15 cellular contexts compared by ENCODE assay signal in genomic region chr7:150715293-150715692, GRCh38. TPM values are rescaled to one million over a fixed set of nuclear protein-coding genes. Genes with fewer than 3 reads are reported as not detected.
DNase-seq lines count a peak whose midpoint lies in the region; ATAC-seq and TF ChIP-seq lines count a peak whose summit lies in the region.
"Had no signal": no experiment of that assay in that cellular context is flagged by ENCODE, and none has a peak within 500 bp of the region (broad histone marks: within the 10 kb centered on the region; RNA-seq: fewer than 3 reads in every experiment).

No MANE protein-coding gene starts in this region.

- TF ChIP-seq CTCF in GM12872 (IDR thresholded peaks at IDR 0.05; ENCODE audit: insufficient read depth, low read depth, low read length) (peak; percentile 18; the same call in 1 of the 3 replicates), natural killer cell (IDR thresholded peaks at IDR 0.05) (no peak), SK-N-SH (IDR thresholded peaks at IDR 0.05) (no peak)

- H3K36me3 ChIP-seq in CD4-positive, alpha-beta memory T cell (ENCODE audit: insufficient read depth, low read length): peaks cover 20% of the 10 kb centered on the region
- no peaks in the 10 kb centered on the region for H3K36me3 ChIP-seq in SK-N-SH (replicated peaks in 1 of 2; ENCODE audit: control insufficient read depth in 1 of 2, insufficient read depth in 2 of 2, low read length in 1 of 2)
- H3K36me3 ChIP-seq: right lobe of liver, thyroid gland had no signal

- H3K9me2 ChIP-seq in SK-N-SH: no peaks in the 10 kb centered on the region

- POLR2A ChIA-PET in CD4-positive, alpha-beta memory T cell (lab: Charles Lee; ENCODE audit: partially characterized antibody): interaction anchor here (0.8 to 26.3 kb wide), 35 partner anchors 9 to 338 kb away, joined by 3 to 593 read pairs (median 12); partner anchors contain the start of genes GIMAP2, GIMAP4, GIMAP5 and GIMAP6
- POLR2A ChIA-PET in SK-N-SH (lab: Yijun Ruan, JAX): no interaction called here

- no peaks in the 10 kb centered on the region for H3F3A ChIP-seq in SK-N-SH (replicated peaks; ENCODE audit: insufficient read depth)

- peaks cover 0 to 32% (median 22%) of the 10 kb centered on the region in 8 donors for H3K9me3 Mint-ChIP-seq in CD4-positive, alpha-beta memory T cell
- peaks cover 11% of the 10 kb centered on the region for H3K9me3 Mint-ChIP-seq in activated naive CD4-positive, alpha-beta T cell treated with anti-CD3 and anti-CD28 coated beads, Interleukin-2, amount 50 U/mL, for 24 hours
- peaks cover 0 to 2% of the 10 kb centered on the region in 2 donors for H3K9me3 Mint-ChIP-seq in natural killer cell

- ATAC-seq in natural killer cell: peak in 2 of 3 donors; percentile 23 to 33
- no peak for ATAC-seq in GM21381 (IDR thresholded peaks at IDR 0.05; ENCODE audit: unreplicated experiment)
- ATAC-seq in GM21515 (IDR thresholded peaks at IDR 0.05; ENCODE audit: unreplicated experiment): no peak

- H3K27me3 ChIP-seq in CD4-positive, alpha-beta memory T cell (ENCODE audit: insufficient read depth, low read length): no peaks in the 10 kb centered on the region
- H3K27me3 ChIP-seq in SK-N-SH (ENCODE audit: insufficient read depth): peaks cover 33% of the 10 kb centered on the region
- H3K27me3 ChIP-seq: gastroesophageal sphincter, right lobe of liver, thyroid gland had no signal

- H3K4me1 ChIP-seq in CD4-positive, alpha-beta memory T cell (ENCODE audit: insufficient read depth, low read length): peaks cover 45% of the 10 kb centered on the region
- no peaks in the 10 kb centered on the region for H3K4me1 ChIP-seq in SK-N-SH (ENCODE audit: control insufficient read depth in 1 of 2, insufficient read depth in 2 of 2, low read depth in 1 of 2, low read length in 1 of 2)
- H3K4me1 ChIP-seq: right lobe of liver had no signal

- H3K9ac ChIP-seq in SK-N-SH: no peak overlapping the region

- TF ChIP-seq EP300 in SK-N-SH (IDR thresholded peaks at IDR 0.05; ENCODE audit: borderline replicate concordance in 1 of 2, low read depth in 1 of 2, low read length in 1 of 2): no peak

- no peaks in the 10 kb centered on the region for H3K79me2 ChIP-seq in SK-N-SH (ENCODE audit: insufficient read depth)

- H3K27me3 Mint-ChIP-seq in CD4-positive, alpha-beta memory T cell: no peaks in the 10 kb centered on the region
- H3K27me3 Mint-ChIP-seq in activated naive CD4-positive, alpha-beta T cell treated with anti-CD3 and anti-CD28 coated beads, Interleukin-2, amount 50 U/mL, for 24 hours: no peaks in the 10 kb centered on the region
- H3K27me3 Mint-ChIP-seq in natural killer cell (ENCODE audit: low read depth in 2 of 2): no peaks in the 10 kb centered on the region

- no peaks in the 10 kb centered on the region for H4K20me1 ChIP-seq in SK-N-SH (ENCODE audit: insufficient read depth)

- peak in 1 of 5 donors; percentile 36 for DNase-seq in CD4-positive, alpha-beta memory T cell
- DNase-seq in natural killer cell (no peak), SK-N-SH (no peak), NCI-H1105 (lab: John Stamatoyannopoulos, UW) (no peak)
- DNase-seq: COR-L47, NCI-H226, right lobe of liver, thyroid gland had no signal

- TF ChIP-seq RAD21 in SK-N-SH (IDR thresholded peaks at IDR 0.05; ENCODE audit: low read length): no peak

- H3K27ac Mint-ChIP-seq in CD4-positive, alpha-beta memory T cell: peak overlapping the region; percentile 88 to 98 (median 97)
- H3K27ac Mint-ChIP-seq in activated naive CD4-positive, alpha-beta T cell treated with anti-CD3 and anti-CD28 coated beads, Interleukin-2, amount 50 U/mL, for 24 hours: peak overlapping the region; percentile 99
- peak overlapping the region; percentile 92 to 93 for H3K27ac Mint-ChIP-seq in natural killer cell
- H3K27ac Mint-ChIP-seq: nephron had no signal

- no peak overlapping the region for H3K4me2 ChIP-seq in SK-N-SH

- peak overlapping the region; percentile 74 for H3K27ac ChIP-seq in CD4-positive, alpha-beta memory T cell (ENCODE audit: low read depth, low read length)
- H3K27ac ChIP-seq in SK-N-SH (ENCODE audit: low read depth in 2 of 2, low read length in 1 of 2): no peak overlapping the region

- CTCF ChIA-PET in CD4-positive, alpha-beta memory T cell (lab: Charles Lee; ENCODE audit: partially characterized antibody): interaction anchor here (1.0 to 5.0 kb wide), 19 partner anchors 13 to 277 kb away, joined by 3 to 31 read pairs (median 7); partner anchors contain the start of genes GIMAP2, GIMAP4, GIMAP5 and GIMAP6
- CTCF ChIA-PET in SK-N-SH (lab: Yijun Ruan, JAX): interaction anchor here (0.8 to 1.7 kb wide), 2 partner anchors 13 to 29 kb away, joined by 3 to 5 read pairs; no protein-coding TSS in a partner anchor

- H3K4me3 Mint-ChIP-seq in CD4-positive, alpha-beta memory T cell: peak overlapping the region; percentile 94 to 100 (median 98)
- H3K4me3 Mint-ChIP-seq in activated naive CD4-positive, alpha-beta T cell treated with anti-CD3 and anti-CD28 coated beads, Interleukin-2, amount 50 U/mL, for 24 hours: peak overlapping the region; percentile 87
- peak overlapping the region; percentile 87 for H3K4me3 Mint-ChIP-seq in natural killer cell
- H3K4me3 Mint-ChIP-seq: nephron had no signal

- peak overlapping the region; percentile 53 to 74 for H3K4me3 ChIP-seq in CD4-positive, alpha-beta memory T cell (ENCODE audit: low read length in 2 of 2)
- H3K4me3 ChIP-seq in SK-N-SH (ENCODE audit: low read depth in 2 of 2, low read length in 1 of 2): no peak overlapping the region
- H3K4me3 ChIP-seq: right lobe of liver, thyroid gland had no signal

- no peak overlapping the region for H2AFZ ChIP-seq in SK-N-SH (ENCODE audit: low read depth)

- H3K9me3 ChIP-seq in CD4-positive, alpha-beta memory T cell (ENCODE audit: control insufficient read depth in 1 of 2, low read length in 2 of 2): no peaks in the 10 kb centered on the region
- H3K9me3 ChIP-seq in SK-N-SH: no peaks in the 10 kb centered on the region
- H3K9me3 ChIP-seq: thyroid gland had no signal

- H3K36me3 Mint-ChIP-seq in CD4-positive, alpha-beta memory T cell: peaks cover 44 to 54% of the 10 kb centered on the region in 2 donors
- peaks cover 22% of the 10 kb centered on the region for H3K36me3 Mint-ChIP-seq in activated naive CD4-positive, alpha-beta T cell treated with anti-CD3 and anti-CD28 coated beads, Interleukin-2, amount 50 U/mL, for 24 hours
- H3K36me3 Mint-ChIP-seq in natural killer cell: peaks cover 29% of the 10 kb centered on the region

- intact Hi-C loops in CD4-positive, alpha-beta memory T cell (cut with micrococcal nuclease): loop anchor here (5.0 kb wide), 1 partner anchor 48 kb away; no protein-coding TSS in a partner anchor
- intact Hi-C loops in natural killer cell (cut with micrococcal nuclease): loop anchor here (5.0 kb wide), 1 partner anchor 37 kb away; no protein-coding TSS in a partner anchor

- WGBS in SK-N-SH (ENCODE audit: low lambda C conversion rate): 8% methylated on average over 4 of the region's 4 CpGs

- H3K4me1 Mint-ChIP-seq in CD4-positive, alpha-beta memory T cell: peaks cover 41 to 73% (median 58%) of the 10 kb centered on the region in 4 donors
- H3K4me1 Mint-ChIP-seq in activated naive CD4-positive, alpha-beta T cell treated with anti-CD3 and anti-CD28 coated beads, Interleukin-2, amount 50 U/mL, for 24 hours: peaks cover 69% of the 10 kb centered on the region
- peaks cover 60 to 67% of the 10 kb centered on the region in 2 donors for H3K4me1 Mint-ChIP-seq in natural killer cell

TF ChIP-seq in SK-N-SH, 30 proteins besides CTCF, POLR2A, EP300 and RAD21 (continues in another document):
- no peak for TF ChIP-seq NFIC (IDR thresholded peaks at IDR 0.05; ENCODE audit: borderline replicate concordance)
- no peak for TF ChIP-seq RCOR1 (IDR thresholded peaks at IDR 0.05; ENCODE audit: low read length)
- TF ChIP-seq FOSL2 (IDR thresholded peaks at IDR 0.05; ENCODE audit: borderline replicate concordance, low read depth): no peak
- TF ChIP-seq SIN3A (IDR thresholded peaks at IDR 0.05; ENCODE audit: borderline replicate concordance, low read depth, low read length): no peak
- TF ChIP-seq JUND (IDR thresholded peaks at IDR 0.05): no peak
- no peak for TF ChIP-seq MAX (IDR thresholded peaks at IDR 0.05; ENCODE audit: low read depth)
- TF ChIP-seq USF1 (IDR thresholded peaks at IDR 0.05; ENCODE audit: borderline replicate concordance, low read depth): no peak
- TF ChIP-seq NRF1 (IDR thresholded peaks at IDR 0.05; ENCODE audit: low read depth, low read length): no peak
- TF ChIP-seq EZH2phosphoT487 (IDR thresholded peaks at IDR 0.05; ENCODE audit: borderline replicate concordance, low read depth): no peak
- TF ChIP-seq RXRA (IDR thresholded peaks at IDR 0.05; ENCODE audit: borderline replicate concordance, low read depth): no peak
- no peak for TF ChIP-seq GATA2 (CRISPR knock-in tag; IDR thresholded peaks at IDR 0.05)

RNA-seq across cellular contexts. Expression of gene GIMAP1, which starts 1.1 kb away (rescaled TPM):
- 10 to 100 TPM; 93.7 to 97.6 TPM for total RNA-seq in CD4-positive, alpha-beta memory T cell
- 10 to 100 TPM; 36.6 to 69.2 TPM for polyA plus RNA-seq in CD4-positive, alpha-beta memory T cell
- total RNA-seq in natural killer cell: 10 to 100 TPM; 11.1 to 23.9 (median 13.3) TPM
- polyA plus RNA-seq in SK-N-SH (2012; rRNA removed): not detected in 2 replicates
- polyA plus RNA-seq in SK-N-SH (2012; cell fraction: cytosol; rRNA removed): under 0.01 TPM in 1 of 2 replicates, not detected in the other
- polyA plus RNA-seq in SK-N-SH (2012; cell fraction: nucleus; rRNA removed): not detected in 2 replicates
- total RNA-seq: kidney epithelial cell had no signal

RNA-seq across cellular contexts. Expression of gene GIMAP5, which starts 21.9 kb away (rescaled TPM):
- 100 to 1,000 TPM; 296 to 297 TPM for total RNA-seq in CD4-positive, alpha-beta memory T cell
- polyA plus RNA-seq in CD4-positive, alpha-beta memory T cell: 100 to 1,000 TPM; 415 to 679 TPM
- total RNA-seq in natural killer cell: 10 to 100 TPM; 29.2 to 64.1 (median 35.3) TPM
- polyA plus RNA-seq in SK-N-SH (2012; rRNA removed): not detected in 2 replicates
- polyA plus RNA-seq in SK-N-SH (2012; cell fraction: cytosol; rRNA removed): not detected in 2 replicates
- not detected in 2 replicates for polyA plus RNA-seq in SK-N-SH (2012; cell fraction: nucleus; rRNA removed)

RNA-seq across cellular contexts. Expression of gene GIMAP2, which starts 29.8 kb away (rescaled TPM):
- total RNA-seq in CD4-positive, alpha-beta memory T cell: 100 to 1,000 TPM; 238 to 244 TPM
- 100 to 1,000 TPM in 1 of 2 donors, 10 to 100 TPM in 1; 90.0 to 110 TPM for polyA plus RNA-seq in CD4-positive, alpha-beta memory T cell
- 10 to 100 TPM; 47.5 to 77.5 (median 61.0) TPM for total RNA-seq in natural killer cell
- 4.1 and 5.7 TPM in 2 replicates for polyA plus RNA-seq in SK-N-SH (2012; rRNA removed)
- 4.4 and 4.5 TPM in 2 replicates for polyA plus RNA-seq in SK-N-SH (2012; cell fraction: cytosol; rRNA removed)
- polyA plus RNA-seq in SK-N-SH (2012; cell fraction: nucleus; rRNA removed): 2.2 and 4.0 TPM in 2 replicates

Comparison
In these comparisons a context has a peak if more than half of its experiments do, and no peak if none do; other contexts are left out.
1. H3K4me3 ChIP-seq: peak in CD4-positive, alpha-beta memory T cell (2 of 2); none in SK-N-SH (0 of 2).
2. ATAC-seq: peak in natural killer cell (2 of 3); none in GM21381 (single experiment) and GM21515 (single experiment).
3. RNA of gene GIMAP5, which starts 21.9 kb away (total RNA-seq): 296 to 297 TPM in CD4-positive, alpha-beta memory T cell; 29.2 to 64.1 TPM in natural killer cell; every median in the first group is over 4 times any median in the second.
4. Peak in every context shown above with its lines, with median percentiles within 50 percentile points of each other: H3K27ac Mint-ChIP-seq and H3K4me3 Mint-ChIP-seq.